ENCODE assay signal across 22 cellular contexts in genomic region chr10:131313377-131313776, GRCh38.
"Had no signal": no experiment of that assay in that cellular context is flagged by ENCODE, and none has a peak within 500 bp of the region (broad histone marks: within the 10 kb centered on the region; RNA-seq: fewer than 3 reads in every experiment).

No MANE protein-coding gene starts in this region.

- H3K36me3 Mint-ChIP-seq: activated naive CD8-positive, alpha-beta T cell treated with anti-CD3 and anti-CD28 coated beads, Interleukin-2, amount 10 ng/mL, durations not matched to agents 7 days and 5 days; immature natural killer cell; T-cell had no signal

- H3K27ac Mint-ChIP-seq: activated naive CD8-positive, alpha-beta T cell treated with anti-CD3 and anti-CD28 coated beads, Interleukin-2, amount 10 ng/mL, durations not matched to agents 7 days and 5 days; activated T-cell treated with anti-CD3 and anti-CD28 coated beads, Interleukin-2, amount 50 U/mL, for 24 hours; endodermal cell; immature natural killer cell; T-cell had no signal

- DNase-seq: activated CD4-positive, alpha-beta T cell treated with anti-CD3 and anti-CD28 coated beads, Interleukin-2, amount 50 U/mL, for 4 hours; activated CD4-positive, CD25-positive, alpha-beta regulatory T cell treated with anti-CD3 and anti-CD28 coated beads, Interleukin-2, amount 50 U/mL, for 72 hours; activated CD8-positive, alpha-beta memory T cell treated with anti-CD3 and anti-CD28 coated beads, Interleukin-2, amount 50 U/mL, for 4 hours; activated naive CD4-positive, alpha-beta T cell; activated naive CD8-positive, alpha-beta T cell treated with anti-CD3 and anti-CD28 coated beads, Interleukin-2, amount 10 ng/mL, durations not matched to agents 7 days and 5 days; activated T-cell treated with anti-CD3 and anti-CD28 coated beads, Interleukin-2, amount 50 U/mL, for 24 hours; amniotic stem cell; brain microvascular endothelial cell; foreskin fibroblast; heart left ventricle; hypothalamus; immature natural killer cell; kidney; left colon; mammary epithelial cell; right cardiac atrium; stimulated activated CD4-positive, alpha-beta T cell treated with anti-CD3 and anti-CD28 coated beads, Interleukin-15, amount 100 ng/mL, for 24 hours; stimulated activated CD4-positive, alpha-beta T cell treated with anti-CD3 and anti-CD28 coated beads, Interleukin-2, amount 100 ng/mL, for 24 hours; stimulated activated naive CD4-positive, alpha-beta T cell treated with Interleukin-2 at 50 U/mL for 16 hours; T-cell had no signal

- H3K4me1 Mint-ChIP-seq: activated naive CD8-positive, alpha-beta T cell treated with anti-CD3 and anti-CD28 coated beads, Interleukin-2, amount 10 ng/mL, durations not matched to agents 7 days and 5 days had no signal

- ATAC-seq: esophagus mucosa, heart left ventricle, left colon, right cardiac atrium, T-cell had no signal

- H3K4me3 Mint-ChIP-seq: activated naive CD8-positive, alpha-beta T cell treated with anti-CD3 and anti-CD28 coated beads, Interleukin-2, amount 10 ng/mL, durations not matched to agents 7 days and 5 days had no signal

- H3K9me3 Mint-ChIP-seq: activated naive CD8-positive, alpha-beta T cell treated with anti-CD3 and anti-CD28 coated beads, Interleukin-2, amount 10 ng/mL, durations not matched to agents 7 days and 5 days; activated T-cell treated with anti-CD3 and anti-CD28 coated beads, Interleukin-2, amount 50 U/mL, for 24 hours; endodermal cell; T-cell had no signal
